ENCODE assay signal across 11 cellular contexts in the genomic region with DNA sequence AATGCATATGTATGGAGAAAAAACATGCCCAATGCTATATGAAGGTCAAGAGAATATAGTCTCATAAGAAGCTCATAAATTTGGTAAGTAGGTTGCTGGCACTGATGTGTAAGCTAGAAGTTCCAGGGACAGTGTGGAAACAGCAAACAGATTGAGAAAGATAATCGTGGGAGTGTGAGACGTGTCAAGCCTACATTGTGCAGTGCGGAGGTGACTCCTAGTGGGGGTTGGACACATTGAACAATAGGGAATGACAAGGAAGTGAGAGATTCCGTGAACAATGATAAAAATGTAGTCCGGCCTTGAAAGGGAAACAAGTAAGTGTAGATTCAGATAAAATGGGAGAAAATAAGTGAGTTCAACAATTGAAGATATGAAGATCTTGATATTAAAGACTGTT.
DNase-seq lines count a peak whose midpoint lies in the region; ATAC-seq lines count a peak whose summit lies in the region.
"Had no signal": no experiment of that assay in that cellular context is flagged by ENCODE, and none has a peak within 500 bp of the region (broad histone marks: within the 10 kb centered on the region; RNA-seq: fewer than 3 reads in every experiment).

No MANE protein-coding gene starts in this region.

- POLR2A ChIA-PET in naive thymus-derived CD4-positive, alpha-beta T cell (lab: Charles Lee) = no interaction called here

- H3K27me3 Mint-ChIP-seq in naive thymus-derived CD4-positive, alpha-beta T cell = no peaks in the 10 kb centered on the region

- DNase-seq in NCI-H1105 treated with DMSO at 0.1 percent for 48 hours (lab: John Stamatoyannopoulos, UW) (peak; percentile 26), NCI-H1105 (lab: John Stamatoyannopoulos, UW) (no peak), NCI-H2029 treated with DMSO at 0.1 percent for 48 hours (lab: John Stamatoyannopoulos, UW) (peak; percentile 6), astrocyte of the hippocampus (ENCODE audit: low read depth, low spot score) (peak; percentile 20), occipital lobe (lab: John Stamatoyannopoulos, UW) (peak; percentile 22)
- DNase-seq in stimulated activated CD4-positive, alpha-beta T cell treated with anti-CD3 and anti-CD28 coated beads, Interleukin-4, amount 100 ng/mL, for 4 hours = no peak
- DNase-seq in naive thymus-derived CD4-positive, alpha-beta T cell = no peak
- DNase-seq: NCI-H187 had no signal

- no peaks in the 10 kb centered on the region for H3K4me1 ChIP-seq in naive thymus-derived CD4-positive, alpha-beta T cell (ENCODE audit: control insufficient read depth in 2 of 2, insufficient read depth in 2 of 2, low read length in 2 of 2)
- H3K4me1 ChIP-seq: A549 had no signal

- no peak overlapping the region for H3K4me3 ChIP-seq in naive thymus-derived CD4-positive, alpha-beta T cell (ENCODE audit: low read length)
- H3K4me3 ChIP-seq: A549 had no signal

- no peak overlapping the region for H3K27ac ChIP-seq in naive thymus-derived CD4-positive, alpha-beta T cell (ENCODE audit: low read depth, low read length)
- H3K27ac ChIP-seq: A549 had no signal

- H3K27me3 ChIP-seq in naive thymus-derived CD4-positive, alpha-beta T cell (ENCODE audit: control insufficient read depth in 2 of 2, insufficient read depth in 2 of 2, low read length in 2 of 2) = no peaks in the 10 kb centered on the region

- H3K36me3 ChIP-seq in naive thymus-derived CD4-positive, alpha-beta T cell (ENCODE audit: control insufficient read depth in 2 of 3, insufficient read depth in 3 of 3, low read length in 3 of 3) = no peaks in the 10 kb centered on the region

- no peak overlapping the region for H3K27ac Mint-ChIP-seq in naive thymus-derived CD4-positive, alpha-beta T cell
- H3K27ac Mint-ChIP-seq: stimulated activated effector memory CD8-positive, alpha-beta T cell treated with anti-CD3 and anti-CD28 coated beads, Interleukin-12 subunit alpha, Interleukin-12 subunit beta, amount 100 ng/mL, for 72 hours had no signal

- ATAC-seq in HG02610 (IDR thresholded peaks at IDR 0.05; ENCODE audit: unreplicated experiment) = no peak
- ATAC-seq in naive thymus-derived CD4-positive, alpha-beta T cell = no peak
- ATAC-seq: A549; stimulated activated effector memory CD8-positive, alpha-beta T cell treated with anti-CD3 and anti-CD28 coated beads, Interleukin-12 subunit alpha, Interleukin-12 subunit beta, amount 100 ng/mL, for 72 hours had no signal

- intact Hi-C loops in naive thymus-derived CD4-positive, alpha-beta T cell (cut with micrococcal nuclease) = no loop called here

- CTCF ChIA-PET in naive thymus-derived CD4-positive, alpha-beta T cell (lab: Charles Lee) = no interaction called here

- H3K4me1 Mint-ChIP-seq in naive thymus-derived CD4-positive, alpha-beta T cell = no peaks in the 10 kb centered on the region
- H3K4me1 Mint-ChIP-seq: stimulated activated effector memory CD8-positive, alpha-beta T cell treated with anti-CD3 and anti-CD28 coated beads, Interleukin-12 subunit alpha, Interleukin-12 subunit beta, amount 100 ng/mL, for 72 hours had no signal

- H3K4me3 Mint-ChIP-seq in naive thymus-derived CD4-positive, alpha-beta T cell = no peak overlapping the region
- H3K4me3 Mint-ChIP-seq: stimulated activated effector memory CD8-positive, alpha-beta T cell treated with anti-CD3 and anti-CD28 coated beads, Interleukin-12 subunit alpha, Interleukin-12 subunit beta, amount 100 ng/mL, for 72 hours had no signal

- no peaks in the 10 kb centered on the region for H3K9me3 ChIP-seq in naive thymus-derived CD4-positive, alpha-beta T cell (ENCODE audit: control insufficient read depth in 2 of 3, low read length in 3 of 3)
- H3K9me3 ChIP-seq: A549 had no signal

- peaks cover 0 to 47% (median 9%) of the 10 kb centered on the region in 11 donors for H3K9me3 Mint-ChIP-seq in naive thymus-derived CD4-positive, alpha-beta T cell

- H3K36me3 Mint-ChIP-seq in naive thymus-derived CD4-positive, alpha-beta T cell = no peaks in the 10 kb centered on the region
- H3K36me3 Mint-ChIP-seq: stimulated activated effector memory CD8-positive, alpha-beta T cell treated with anti-CD3 and anti-CD28 coated beads, Interleukin-12 subunit alpha, Interleukin-12 subunit beta, amount 100 ng/mL, for 72 hours had no signal

Comparison
In these comparisons a context has a peak if more than half of its experiments do, and no peak if none do; other contexts are left out.
1. DNase-seq: peak in NCI-H1105 treated with DMSO at 0.1 percent for 48 hours (single experiment), NCI-H2029 treated with DMSO at 0.1 percent for 48 hours (single experiment), astrocyte of the hippocampus (single experiment) and occipital lobe (single experiment); none in NCI-H1105 (single experiment), stimulated activated CD4-positive, alpha-beta T cell treated with anti-CD3 and anti-CD28 coated beads, Interleukin-4, amount 100 ng/mL, for 4 hours (0 of 2) and naive thymus-derived CD4-positive, alpha-beta T cell (0 of 9).